Comparison of ENCODE assay signal across 8 cellular contexts in genomic region chr2:87075054-87075790, GRCh38. TPM values are rescaled to one million over a fixed set of nuclear protein-coding genes. Genes with fewer than 3 reads are reported as not detected.
DNase-seq lines count a peak whose midpoint lies in the region; ATAC-seq, FAIRE-seq and TF ChIP-seq lines count a peak whose summit lies in the region.
"Not testable (repeated sequence)": the region's sequence is repeated elsewhere in the genome, so short reads cannot be mapped to it uniquely, and the experiment has no call there.

No MANE protein-coding gene starts in this region.

- POLR2A ChIA-PET in activated CD4-positive, alpha-beta T cell treated with anti-CD3 and anti-CD28 coated beads, Interleukin-2, amount 10 ng/mL, durations not matched to agents 7 days and 5 days (lab: Charles Lee); K562 (lab: Yijun Ruan, JAX); naive thymus-derived CD8-positive, alpha-beta T cell (lab: Charles Lee): not testable (repeated sequence)

- not testable (repeated sequence) for H3K4me1 ChIP-seq in K562 (replicated peaks in 1 of 2; ENCODE audit: control insufficient read depth in 2 of 2, insufficient read depth in 2 of 2, low read length in 2 of 2)
- peaks cover 0 to 12% (median 0%) of the 10 kb centered on the region in 12 donors for H3K4me1 ChIP-seq in heart left ventricle

- CTCF ChIA-PET in activated CD4-positive, alpha-beta T cell treated with anti-CD3 and anti-CD28 coated beads, Interleukin-2, amount 10 ng/mL, durations not matched to agents 7 days and 5 days (lab: Charles Lee); K562 (lab: Yijun Ruan, JAX; ENCODE audit: low intra/inter-chr PET ratio): not testable (repeated sequence)

- H3K79me2 ChIP-seq in K562 (ENCODE audit: control insufficient read depth, insufficient read depth, low read length): peaks cover 11% of the 10 kb centered on the region

- peak overlapping the region; percentile 76 for H3K4me3 Mint-ChIP-seq in activated CD4-positive, alpha-beta T cell treated with anti-CD3 and anti-CD28 coated beads, Interleukin-2, amount 10 ng/mL, durations not matched to agents 7 days and 5 days
- peak overlapping the region; percentile 78 to 96 (median 88) for H3K4me3 Mint-ChIP-seq in naive thymus-derived CD8-positive, alpha-beta T cell

- 3% methylated on average over 16 of the region's 47 CpGs for WGBS in K562 (ENCODE audit: insufficient coverage, low coverage, missing lambda C conversion rate)
- 0 to 2% (median 1%) methylated on average over 15 to 45 of the region's 47 CpGs for WGBS in heart left ventricle, 4 donors

- not testable (repeated sequence) for H3K9me1 ChIP-seq in K562 (ENCODE audit: control insufficient read depth, insufficient read depth, low read length)

- TF ChIP-seq CTCF in K562 (IDR thresholded peaks at IDR 0.05 in 2 of 3, conservative IDR thresholded peaks at IDR 0.05 in 1 of 3; ENCODE audit: insufficient read depth in 2 of 3, low read depth in 1 of 3, low read length in 3 of 3): not testable (repeated sequence)
- TF ChIP-seq CTCF in heart left ventricle (IDR thresholded peaks at IDR 0.05): peak in 1 of 12 donors; percentile 6

- not testable (repeated sequence) for H3K27me3 ChIP-seq in K562 (ENCODE audit: control insufficient read depth in 2 of 2, insufficient read depth in 2 of 2, low read length in 2 of 2); heart left ventricle

- H3K4me1 Mint-ChIP-seq in activated CD4-positive, alpha-beta T cell treated with anti-CD3 and anti-CD28 coated beads, Interleukin-2, amount 10 ng/mL, durations not matched to agents 7 days and 5 days: peaks cover 11% of the 10 kb centered on the region
- H3K4me1 Mint-ChIP-seq in naive thymus-derived CD8-positive, alpha-beta T cell: peaks cover 4 to 19% (median 14%) of the 10 kb centered on the region in 4 donors

- BruUV-seq in K562 (replicated peaks; lab: Mats Ljungman, UMichigan): TSS peak; percentile 9

- not testable (repeated sequence) for H3K36me3 ChIP-seq in KOPT-K1 (ENCODE audit: insufficient read depth, low read length); K562 (ENCODE audit: control insufficient read depth, insufficient read depth, low read length); heart left ventricle

- peak; percentile 11 for ATAC-seq in GM21381 (IDR thresholded peaks at IDR 0.05; ENCODE audit: unreplicated experiment)
- peak; percentile 21 for ATAC-seq in K562
- ATAC-seq in heart left ventricle; naive thymus-derived CD8-positive, alpha-beta T cell: not testable (repeated sequence)

- not testable (repeated sequence) for TF ChIP-seq EP300 in K562 (IDR thresholded peaks at IDR 0.05; ENCODE audit: low read length)

- not testable (repeated sequence) for H3K9me3 Mint-ChIP-seq in activated CD4-positive, alpha-beta T cell treated with anti-CD3 and anti-CD28 coated beads, Interleukin-2, amount 10 ng/mL, durations not matched to agents 7 days and 5 days; naive thymus-derived CD8-positive, alpha-beta T cell

- intact Hi-C loops in K562 (cut with micrococcal nuclease); heart left ventricle (cut with DNase I): not testable (repeated sequence)

- peak overlapping the region; percentile 79 for H3K27ac Mint-ChIP-seq in activated CD4-positive, alpha-beta T cell treated with anti-CD3 and anti-CD28 coated beads, Interleukin-2, amount 10 ng/mL, durations not matched to agents 7 days and 5 days
- H3K27ac Mint-ChIP-seq in naive thymus-derived CD8-positive, alpha-beta T cell: peak overlapping the region in 9 of 10 donors; percentile 27 to 89 (median 78)

- H3K27ac ChIP-seq in KOPT-K1 (ENCODE audit: low read depth, low read length, poor library complexity, severe bottlenecking): peak overlapping the region; percentile 66
- H3K27ac ChIP-seq in K562 (ENCODE audit: extremely low read depth, low read depth, low read length): not testable (repeated sequence)
- H3K27ac ChIP-seq in heart left ventricle: peak overlapping the region; percentile 87 to 99 (median 95)

- H2AFZ ChIP-seq in K562 (ENCODE audit: low read depth, low read length): not testable (repeated sequence)

- not testable (repeated sequence) for H3K9me3 ChIP-seq in KOPT-K1 (ENCODE audit: insufficient read depth, low read length, poor library complexity, severe bottlenecking); K562 (replicated peaks; ENCODE audit: control insufficient read depth, insufficient read depth, low read depth, low read length); heart left ventricle

- peak overlapping the region; percentile 52 for H3K4me2 ChIP-seq in K562 (ENCODE audit: insufficient read depth, low read length)

- DNase-seq in AG20443 (ENCODE audit: low spot score) (peak; percentile 2), K562 (ENCODE audit: extremely low read depth in 1 of 4, low spot score in 3 of 4) (peak; percentile 2 to 30 (median 5)), heart left ventricle (peak; percentile 12 to 63 (median 25))
- peak; percentile 27 for DNase-seq in activated CD4-positive, alpha-beta T cell treated with anti-CD3 and anti-CD28 coated beads, Interleukin-2, amount 10 ng/mL, durations not matched to agents 7 days and 5 days
- DNase-seq in naive thymus-derived CD8-positive, alpha-beta T cell: peak in 8 of 10 donors; percentile 5 to 67 (median 24)
- DNase-seq in stimulated activated CD4-positive, alpha-beta T cell treated with anti-CD3 and anti-CD28 coated beads, TNF-alpha, amount 100 ng/mL, for 24 hours (ENCODE audit: low read depth in 3 of 3): peak; percentile 11 to 27 (median 11)

- not testable (repeated sequence) for H3K36me3 Mint-ChIP-seq in activated CD4-positive, alpha-beta T cell treated with anti-CD3 and anti-CD28 coated beads, Interleukin-2, amount 10 ng/mL, durations not matched to agents 7 days and 5 days (ENCODE audit: low read depth); naive thymus-derived CD8-positive, alpha-beta T cell

- in situ Hi-C loops in K562 (cut with MboI): not testable (repeated sequence)

- peak overlapping the region; percentile 49 for H3K4me3 ChIP-seq in K562
- H3K4me3 ChIP-seq in heart left ventricle: peak overlapping the region; percentile 51 to 94 (median 74)

- TF ChIP-seq RAD21 in K562 (CRISPR knock-in tag; conservative IDR thresholded peaks at IDR 0.05 in 1 of 2, IDR thresholded peaks at IDR 0.05 in 1 of 2): not testable (repeated sequence)

- FAIRE-seq in K562 (lab: Jason Lieb, UNC): not testable (repeated sequence)

- peak overlapping the region; percentile 30 to 93; a peak in 3 of 4 replicates for H3K9ac ChIP-seq in K562 (ENCODE audit: insufficient read depth in 1 of 2, low read depth in 2 of 2, low read length in 2 of 2)

- not testable (repeated sequence) for TF ChIP-seq POLR2A in K562 (conservative IDR thresholded peaks at IDR 0.05); heart left ventricle (IDR thresholded peaks at IDR 0.05)

- H3K27me3 Mint-ChIP-seq in activated CD4-positive, alpha-beta T cell treated with anti-CD3 and anti-CD28 coated beads, Interleukin-2, amount 10 ng/mL, durations not matched to agents 7 days and 5 days; naive thymus-derived CD8-positive, alpha-beta T cell: not testable (repeated sequence)

- not testable (repeated sequence) for H4K20me1 ChIP-seq in K562 (replicated peaks; ENCODE audit: control insufficient read depth, insufficient read depth, low read length)

TF ChIP-seq in K562, 482 proteins besides CTCF, POLR2A, EP300 and RAD21:
- peak in 1 of 2 experiments; percentile 19 for TF ChIP-seq E2F6 (IDR thresholded peaks at IDR 0.05; ENCODE audit: borderline replicate concordance in 1 of 2, extremely low read depth in 1 of 2, insufficient read depth in 1 of 2, insufficient read length in 1 of 2, low read depth in 1 of 2, low read length in 1 of 2, poor library complexity in 1 of 2, severe bottlenecking in 1 of 2)
TF ChIP-seq in K562: peak in this region for 1; not testable (repeated sequence) for 481.

RNA-seq across cellular contexts. Expression of gene PLGLB1, which starts 53.6 kb away (rescaled TPM):
- 1 to 10 TPM; 3.1 to 4.7 TPM for total RNA-seq in activated CD4-positive, alpha-beta T cell treated with anti-CD3 and anti-CD28 coated beads, Interleukin-2, amount 10 ng/mL, durations not matched to agents 7 days and 5 days
- total RNA-seq in K562 (2011; cell fraction: chromatin; rRNA removed; ENCODE audit: low replicate concordance): not detected in 2 replicates
- total RNA-seq in K562 (2011; cell fraction: nucleolus; rRNA removed): not detected in 2 replicates
- total RNA-seq in K562 (2011; cell fraction: nucleoplasm; rRNA removed): not detected in 2 replicates
- total RNA-seq in K562 (2014; rRNA removed) (not detected in 2 replicates), K562 (2014; rRNA removed; fragmentation: Illumina TruSeq; extraction: Trizol) (not detected in 2 replicates), K562 (2015; rRNA removed; fragmentation: Illumina TruSeq; extraction: Trizol) (0.14 and 0.23 TPM in 2 replicates), K562 (2021) (0.27 TPM in 1 of 2 replicates, not detected in the other), heart left ventricle (1 to 10 TPM in 8 of 9 donors, under 1 TPM in 1; 0.60 to 3.3 (median 1.7) TPM)
- polyA plus RNA-seq in K562 (2011; rRNA removed) (not detected in 2 replicates), K562 (2014; fragmentation: Illumina TruSeq; extraction: Trizol) (not detected in 2 replicates), K562 (2014; fragmentation: Nextera tagmentation; extraction: Ambion mirVana) (not detected), K562 (2014; rRNA removed) (not detected in 2 replicates), heart left ventricle (1 to 10 TPM in 1 of 2 donors, under 1 TPM in 1; 0.42 to 2.2 TPM)
- 0.13 TPM in 1 of 2 replicates, not detected in the other for polyA plus RNA-seq in K562 (2011; cell fraction: cytosol; rRNA removed)
- polyA plus RNA-seq in K562 (2011; cell fraction: nucleus; rRNA removed): not detected in 2 replicates
- polyA plus RNA-seq in K562 (2012): not detected in 2 replicates
- 0.28 TPM in 1 of 2 replicates, not detected in the other for polyA minus RNA-seq in K562 (2011; rRNA and poly(A)+ RNA removed)
- not detected in 2 replicates for polyA minus RNA-seq in K562 (2011; cell fraction: cytosol; rRNA and poly(A)+ RNA removed)
- polyA minus RNA-seq in K562 (2011; cell fraction: nucleus; rRNA and poly(A)+ RNA removed): not detected in 2 replicates
- 10 to 100 TPM; 21.0 to 23.6 TPM for total RNA-seq in naive thymus-derived CD8-positive, alpha-beta T cell
- polyA plus RNA-seq in naive thymus-derived CD8-positive, alpha-beta T cell: 1 to 10 TPM in 1 of 3 donors, under 1 TPM in 2; 0.37 to 2.6 (median 0.49) TPM
